ENCODE assay signal across 8 cellular contexts in the genomic region with DNA sequence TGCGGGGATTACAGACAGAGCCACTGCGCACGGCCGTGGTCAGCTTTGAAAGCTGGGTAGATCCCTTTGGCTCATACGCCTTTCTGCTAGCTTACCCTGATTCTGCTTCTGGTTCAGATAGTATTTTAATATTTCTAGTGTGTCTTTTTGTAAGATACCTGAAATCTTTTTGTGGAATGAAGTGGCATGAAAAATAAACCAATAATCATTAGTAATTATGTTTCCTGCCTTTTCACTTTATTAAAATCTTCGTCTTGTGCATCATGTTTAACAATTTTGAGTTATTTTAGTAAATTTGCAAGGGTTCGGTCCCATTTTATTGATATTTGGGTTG.
DNase-seq lines count a peak whose midpoint lies in the region; ATAC-seq and TF ChIP-seq lines count a peak whose summit lies in the region.
"Not testable (repeated sequence)": the region's sequence is repeated elsewhere in the genome, so short reads cannot be mapped to it uniquely, and the experiment has no call there.

No MANE protein-coding gene starts in this region.

- peak overlapping the region; percentile 83 for H3K4me3 Mint-ChIP-seq in activated naive CD4-positive, alpha-beta T cell treated with anti-CD3 and anti-CD28 coated beads, Interleukin-2, amount 50 U/mL, for 24 hours
- H3K4me3 Mint-ChIP-seq in effector memory CD8-positive, alpha-beta T cell = peak overlapping the region; percentile 75 to 79
- H3K4me3 Mint-ChIP-seq in natural killer cell treated with Interleukin-12 subunit alpha and Interleukin-12 subunit beta and Interleukin-15 and Interleukin-18, amount 100 ng/mL, for 72 hours = peak overlapping the region; percentile 87
- H3K4me3 Mint-ChIP-seq in stimulated activated naive CD8-positive, alpha-beta T cell treated with anti-CD3 and anti-CD28 coated beads, Interleukin-15, Interleukin-2, amounts not matched to agents 100 ng/mL and 50 ng/mL, for 24 hours = peak overlapping the region; percentile 80

- H3K4me3 ChIP-seq in AG09309 (ENCODE audit: control insufficient read depth, low read depth, low read length) (peak overlapping the region; percentile 52), HEK293 (ENCODE audit: low read depth, low read length) (peak overlapping the region; percentile 44), RWPE2 (ENCODE audit: severe bottlenecking) (peak overlapping the region; percentile 41), iPS-18c (ENCODE audit: insufficient read depth, low read depth, low read length) (peak overlapping the region; percentile 62)

- H3K4me1 Mint-ChIP-seq in activated naive CD4-positive, alpha-beta T cell treated with anti-CD3 and anti-CD28 coated beads, Interleukin-2, amount 50 U/mL, for 24 hours = peaks cover 12% of the 10 kb centered on the region
- H3K4me1 Mint-ChIP-seq in effector memory CD8-positive, alpha-beta T cell (ENCODE audit: low read depth in 2 of 2); natural killer cell treated with Interleukin-12 subunit alpha and Interleukin-12 subunit beta and Interleukin-15 and Interleukin-18, amount 100 ng/mL, for 72 hours (ENCODE audit: low read depth in 2 of 2); stimulated activated naive CD8-positive, alpha-beta T cell treated with anti-CD3 and anti-CD28 coated beads, Interleukin-15, Interleukin-2, amounts not matched to agents 100 ng/mL and 50 ng/mL, for 24 hours (ENCODE audit: low read depth): not testable (repeated sequence)

- peak overlapping the region; percentile 84 for H3K27ac Mint-ChIP-seq in activated naive CD4-positive, alpha-beta T cell treated with anti-CD3 and anti-CD28 coated beads, Interleukin-2, amount 50 U/mL, for 24 hours
- peak overlapping the region; percentile 46 to 81 for H3K27ac Mint-ChIP-seq in effector memory CD8-positive, alpha-beta T cell
- H3K27ac Mint-ChIP-seq in natural killer cell treated with Interleukin-12 subunit alpha and Interleukin-12 subunit beta and Interleukin-15 and Interleukin-18, amount 100 ng/mL, for 72 hours = peak overlapping the region; percentile 83
- peak overlapping the region; percentile 83 for H3K27ac Mint-ChIP-seq in stimulated activated naive CD8-positive, alpha-beta T cell treated with anti-CD3 and anti-CD28 coated beads, Interleukin-15, Interleukin-2, amounts not matched to agents 100 ng/mL and 50 ng/mL, for 24 hours

- ATAC-seq in RWPE2 (ENCODE audit: low read depth); effector memory CD8-positive, alpha-beta T cell (replicated peaks); natural killer cell treated with Interleukin-12 subunit alpha and Interleukin-12 subunit beta and Interleukin-15 and Interleukin-18, amount 100 ng/mL, for 72 hours: not testable (repeated sequence)

- POLR2A ChIA-PET in HEK293 (lab: Yijun Ruan, JAX) = not testable (repeated sequence)

- not testable (repeated sequence) for H3K27me3 ChIP-seq in RWPE2 (ENCODE audit: insufficient read depth, poor library complexity, severe bottlenecking)

- not testable (repeated sequence) for TF ChIP-seq CTCF in AG09309 (IDR thresholded peaks at IDR 0.05; ENCODE audit: control insufficient read depth, insufficient read depth, low read depth, low read length, missing control alignments); HEK293 (tag by site-specific recombination; IDR thresholded peaks at IDR 0.05); RWPE2 (IDR thresholded peaks at IDR 0.05; ENCODE audit: poor library complexity, severe bottlenecking)

- not testable (repeated sequence) for H3K36me3 Mint-ChIP-seq in activated naive CD4-positive, alpha-beta T cell treated with anti-CD3 and anti-CD28 coated beads, Interleukin-2, amount 50 U/mL, for 24 hours; effector memory CD8-positive, alpha-beta T cell (ENCODE audit: insufficient read depth); natural killer cell treated with Interleukin-12 subunit alpha and Interleukin-12 subunit beta and Interleukin-15 and Interleukin-18, amount 100 ng/mL, for 72 hours; stimulated activated naive CD8-positive, alpha-beta T cell treated with anti-CD3 and anti-CD28 coated beads, Interleukin-15, Interleukin-2, amounts not matched to agents 100 ng/mL and 50 ng/mL, for 24 hours (ENCODE audit: low read depth)

- H3K4me1 ChIP-seq in HEK293 (ENCODE audit: control insufficient read depth, insufficient read depth, low read length); RWPE2 (ENCODE audit: insufficient read depth, poor library complexity, severe bottlenecking): not testable (repeated sequence)

- DNase-seq in AG09309 (ENCODE audit: low read depth); RWPE2 (ENCODE audit: low spot score); effector memory CD8-positive, alpha-beta T cell; natural killer cell treated with Interleukin-12 subunit alpha and Interleukin-12 subunit beta and Interleukin-15 and Interleukin-18, amount 100 ng/mL, for 72 hours (ENCODE audit: low spot score): not testable (repeated sequence)

- H3K27ac ChIP-seq in HEK293 (ENCODE audit: extremely low read depth, low read depth, low read length); RWPE2 (ENCODE audit: poor library complexity, severe bottlenecking): not testable (repeated sequence)

- H3K9me3 ChIP-seq in HEK293 (ENCODE audit: control insufficient read depth, insufficient read depth, low read depth, low read length); RWPE2 (ENCODE audit: severe bottlenecking); iPS-18c (ENCODE audit: control insufficient read depth, insufficient read depth, low read length): not testable (repeated sequence)

- H3K9me3 Mint-ChIP-seq in activated naive CD4-positive, alpha-beta T cell treated with anti-CD3 and anti-CD28 coated beads, Interleukin-2, amount 50 U/mL, for 24 hours; effector memory CD8-positive, alpha-beta T cell; natural killer cell treated with Interleukin-12 subunit alpha and Interleukin-12 subunit beta and Interleukin-15 and Interleukin-18, amount 100 ng/mL, for 72 hours; stimulated activated naive CD8-positive, alpha-beta T cell treated with anti-CD3 and anti-CD28 coated beads, Interleukin-15, Interleukin-2, amounts not matched to agents 100 ng/mL and 50 ng/mL, for 24 hours: not testable (repeated sequence)

- not testable (repeated sequence) for H3K27me3 Mint-ChIP-seq in activated naive CD4-positive, alpha-beta T cell treated with anti-CD3 and anti-CD28 coated beads, Interleukin-2, amount 50 U/mL, for 24 hours; effector memory CD8-positive, alpha-beta T cell; natural killer cell treated with Interleukin-12 subunit alpha and Interleukin-12 subunit beta and Interleukin-15 and Interleukin-18, amount 100 ng/mL, for 72 hours; stimulated activated naive CD8-positive, alpha-beta T cell treated with anti-CD3 and anti-CD28 coated beads, Interleukin-15, Interleukin-2, amounts not matched to agents 100 ng/mL and 50 ng/mL, for 24 hours

- CTCF ChIA-PET in HEK293 (lab: Yijun Ruan, JAX) = not testable (repeated sequence)

- not testable (repeated sequence) for H3K36me3 ChIP-seq in HEK293 (ENCODE audit: control insufficient read depth in 2 of 2, insufficient read depth in 1 of 2, low read length in 2 of 2); RWPE2 (ENCODE audit: low read depth)
